14 cellular contexts compared by ENCODE assay signal in the genomic region with DNA sequence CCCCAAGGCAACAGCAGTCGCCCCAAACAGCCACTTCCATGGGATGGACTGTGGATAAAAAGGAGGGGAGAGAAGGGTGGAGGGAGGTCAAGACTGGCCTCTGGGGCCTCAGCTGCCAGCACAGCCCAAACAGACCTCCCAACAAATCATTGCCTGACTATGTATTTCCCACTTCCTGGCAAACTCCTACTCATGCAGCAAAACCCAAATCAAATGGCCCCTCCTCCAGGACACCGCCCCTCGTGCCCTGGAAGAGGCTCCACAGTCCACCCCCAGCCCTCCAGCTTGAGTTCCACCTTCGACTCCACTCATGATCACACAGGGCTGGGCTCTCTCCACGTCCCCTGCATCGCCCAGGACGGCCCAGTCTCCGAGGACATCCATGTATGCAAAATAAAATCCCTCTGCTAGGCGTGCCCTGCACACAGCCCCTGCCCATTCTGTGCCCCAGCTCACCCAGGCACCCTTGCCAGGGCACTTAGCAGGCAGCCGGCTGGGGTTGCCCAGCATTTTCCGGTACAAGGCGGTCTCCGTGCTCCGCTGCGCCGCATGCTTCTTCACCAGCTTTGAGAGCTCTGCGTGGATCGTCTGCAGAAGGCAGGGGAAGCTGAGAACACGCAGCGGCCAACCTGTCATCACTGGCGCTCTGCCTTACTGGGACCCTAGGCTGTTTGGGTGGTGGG. TPM values are rescaled to one million over a fixed set of nuclear protein-coding genes. Genes with fewer than 3 reads are reported as not detected.
DNase-seq lines count a peak whose midpoint lies in the region; ATAC-seq, FAIRE-seq and TF ChIP-seq lines count a peak whose summit lies in the region.
"Had no signal": no experiment of that assay in that cellular context is flagged by ENCODE, and none has a peak within 500 bp of the region (broad histone marks: within the 10 kb centered on the region; RNA-seq: fewer than 3 reads in every experiment).

No MANE protein-coding gene starts in this region.

- H3K36me3 Mint-ChIP-seq in natural killer cell treated with Interleukin-12 subunit alpha and Interleukin-12 subunit beta and Interleukin-15 and Interleukin-18, amount 100 ng/mL, for 72 hours = no peaks in the 10 kb centered on the region
- H3K36me3 Mint-ChIP-seq in natural killer cell = no peaks in the 10 kb centered on the region

- no peak for ATAC-seq in natural killer cell treated with Interleukin-12 subunit alpha and Interleukin-12 subunit beta and Interleukin-15 and Interleukin-18, amount 100 ng/mL, for 72 hours
- no peak for ATAC-seq in natural killer cell
- ATAC-seq in Panc1 = peak; percentile 46; the same call in 1 of the 2 replicates
- no peak; the same call in 2 of the 3 replicates for ATAC-seq in K562
- ATAC-seq in HG02642 (IDR thresholded peaks at IDR 0.05; ENCODE audit: poor library complexity, unreplicated experiment) = no peak
- ATAC-seq: A549 had no signal

- TF ChIP-seq RAD21 in K562 (CRISPR knock-in tag; conservative IDR thresholded peaks at IDR 0.05 in 1 of 2, IDR thresholded peaks at IDR 0.05 in 1 of 2) = no peak

- H3K27me3 ChIP-seq in Panc1 (ENCODE audit: control insufficient read depth, insufficient read depth, low read length) (no peaks in the 10 kb centered on the region), K562 (ENCODE audit: control insufficient read depth in 2 of 2, insufficient read depth in 2 of 2, low read length in 2 of 2) (no peaks in the 10 kb centered on the region)
- H3K27me3 ChIP-seq: BE2C had no signal

- no peak overlapping the region for H3K4me2 ChIP-seq in K562 (ENCODE audit: insufficient read depth, low read length)
- H3K4me2 ChIP-seq: A549 had no signal

- no peaks in the 10 kb centered on the region for H3K4me1 ChIP-seq in Panc1 (ENCODE audit: control insufficient read depth, insufficient read depth, low read length)
- peaks cover 0 to 12% of the 10 kb centered on the region in 2 experiments; a peak in 2 of 5 replicates for H3K4me1 ChIP-seq in K562 (replicated peaks in 1 of 2; ENCODE audit: control insufficient read depth in 2 of 2, insufficient read depth in 2 of 2, low read length in 2 of 2)
- H3K4me1 ChIP-seq: A549, BE2C had no signal

- no peak for TF ChIP-seq EP300 in K562 (IDR thresholded peaks at IDR 0.05; ENCODE audit: low read length)

- in situ Hi-C loops in Panc1 (cut with HindIII; ENCODE audit: low pct_unique_long_range_greater_than_20kb, low sequenced_read_pairs) (no loop called here), K562 (cut with MboI) (no loop called here)

- DNase-seq in natural killer cell treated with Interleukin-12 subunit alpha and Interleukin-12 subunit beta and Interleukin-15 and Interleukin-18, amount 100 ng/mL, for 72 hours (ENCODE audit: low spot score) = peak; percentile 54
- DNase-seq in natural killer cell (no peak), Panc1 (ENCODE audit: low read depth, low spot score) (no peak), K562 (ENCODE audit: extremely low read depth in 1 of 4, low spot score in 3 of 4) (peak in 2 of 4 experiments; percentile 3 to 4), NCI-H2029 treated with DMSO at 0.1 percent for 48 hours (lab: John Stamatoyannopoulos, UW) (no peak), T-helper 9 cell (no peak)
- DNase-seq: BE2C; CD4-positive, alpha-beta memory T cell; HCEC 1CT had no signal

- H3K9me3 ChIP-seq in Panc1 (ENCODE audit: control insufficient read depth, insufficient read depth, low read depth, low read length) (no peaks in the 10 kb centered on the region), K562 (replicated peaks; ENCODE audit: control insufficient read depth, insufficient read depth, low read depth, low read length) (no peaks in the 10 kb centered on the region)
- H3K9me3 ChIP-seq: A549, BE2C had no signal

- H3K4me3 ChIP-seq in Panc1 (ENCODE audit: low read depth in 2 of 2, low read length in 2 of 2) (no peak overlapping the region), K562 (no peak overlapping the region)
- H3K4me3 ChIP-seq: A549 had no signal

- H3K9me3 Mint-ChIP-seq in natural killer cell treated with Interleukin-12 subunit alpha and Interleukin-12 subunit beta and Interleukin-15 and Interleukin-18, amount 100 ng/mL, for 72 hours = no peaks in the 10 kb centered on the region
- H3K9me3 Mint-ChIP-seq in natural killer cell = no peaks in the 10 kb centered on the region

- H2AFZ ChIP-seq in K562 (ENCODE audit: low read depth, low read length) = no peak overlapping the region

- CTCF ChIA-PET in Panc1 (lab: Charles Lee) (no interaction called here), K562 (lab: Yijun Ruan, JAX; ENCODE audit: low intra/inter-chr PET ratio) (no interaction called here)

- no peak overlapping the region; a peak in 1 of 4 replicates for H3K9ac ChIP-seq in K562 (ENCODE audit: insufficient read depth in 1 of 2, low read depth in 2 of 2, low read length in 2 of 2)

- POLR2A ChIA-PET in Panc1 (lab: Charles Lee) (no interaction called here), K562 (lab: Yijun Ruan, JAX) (interaction anchor here (0.6 to 1.5 kb wide), 3 partner anchors 10 to 240 kb away, joined by 3 to 8 read pairs (median 3); no protein-coding TSS in a partner anchor)

- 92% methylated on average over 20 of the region's 21 CpGs for WGBS in K562 (ENCODE audit: insufficient coverage, low coverage, missing lambda C conversion rate)

- H4K20me1 ChIP-seq in K562 (replicated peaks; ENCODE audit: control insufficient read depth, insufficient read depth, low read length) = no peaks in the 10 kb centered on the region

- TF ChIP-seq CTCF in natural killer cell (IDR thresholded peaks at IDR 0.05) (no peak), Panc1 (IDR thresholded peaks at IDR 0.05) (no peak), K562 (IDR thresholded peaks at IDR 0.05 in 2 of 3, conservative IDR thresholded peaks at IDR 0.05 in 1 of 3; ENCODE audit: insufficient read depth in 2 of 3, low read depth in 1 of 3, low read length in 3 of 3) (no peak)

- H3K4me1 Mint-ChIP-seq in natural killer cell treated with Interleukin-12 subunit alpha and Interleukin-12 subunit beta and Interleukin-15 and Interleukin-18, amount 100 ng/mL, for 72 hours (ENCODE audit: low read depth in 2 of 2) = peaks cover 0 to 6% of the 10 kb centered on the region in 2 donors
- peaks cover 0 to 5% of the 10 kb centered on the region in 2 donors for H3K4me1 Mint-ChIP-seq in natural killer cell

- no peak overlapping the region for H3K4me3 Mint-ChIP-seq in natural killer cell treated with Interleukin-12 subunit alpha and Interleukin-12 subunit beta and Interleukin-15 and Interleukin-18, amount 100 ng/mL, for 72 hours
- H3K4me3 Mint-ChIP-seq in natural killer cell = no peak overlapping the region
- H3K4me3 Mint-ChIP-seq: CD4-positive, alpha-beta memory T cell had no signal

- no peak overlapping the region for H3K27ac ChIP-seq in Panc1 (ENCODE audit: low read length)
- H3K27ac ChIP-seq in K562 (ENCODE audit: extremely low read depth, low read depth, low read length) = no peak overlapping the region
- H3K27ac ChIP-seq: A549, C4-2B, HL-60 had no signal

- TF ChIP-seq POLR2A in K562 (conservative IDR thresholded peaks at IDR 0.05) = no peak

- H3K9me1 ChIP-seq in K562 (ENCODE audit: control insufficient read depth, insufficient read depth, low read length) = no peaks in the 10 kb centered on the region

- FAIRE-seq in K562 (lab: Jason Lieb, UNC) = no peak
- FAIRE-seq: A549, H1 had no signal

- H3K79me2 ChIP-seq in K562 (ENCODE audit: control insufficient read depth, insufficient read depth, low read length) = no peaks in the 10 kb centered on the region

- no TSS peak for BruUV-seq in Panc1 (replicated peaks; lab: Mats Ljungman, UMichigan)
- no TSS peak for BruUV-seq in K562 (replicated peaks; lab: Mats Ljungman, UMichigan)

- no peaks in the 10 kb centered on the region for H3K36me3 ChIP-seq in Panc1 (ENCODE audit: control insufficient read depth, insufficient read depth, low read length)
- peaks cover 43% of the 10 kb centered on the region; the same call in 2 of the 3 replicates for H3K36me3 ChIP-seq in K562 (ENCODE audit: control insufficient read depth, insufficient read depth, low read length)

- H3K27me3 Mint-ChIP-seq in natural killer cell treated with Interleukin-12 subunit alpha and Interleukin-12 subunit beta and Interleukin-15 and Interleukin-18, amount 100 ng/mL, for 72 hours = no peaks in the 10 kb centered on the region
- no peaks in the 10 kb centered on the region for H3K27me3 Mint-ChIP-seq in natural killer cell (ENCODE audit: low read depth in 2 of 2)
- H3K27me3 Mint-ChIP-seq: CD4-positive, alpha-beta memory T cell had no signal

- no peak overlapping the region for H3K27ac Mint-ChIP-seq in natural killer cell treated with Interleukin-12 subunit alpha and Interleukin-12 subunit beta and Interleukin-15 and Interleukin-18, amount 100 ng/mL, for 72 hours
- H3K27ac Mint-ChIP-seq in natural killer cell = peak overlapping the region in 1 of 2 donors; percentile 66
- H3K27ac Mint-ChIP-seq: CD4-positive, alpha-beta memory T cell had no signal

- intact Hi-C loops in natural killer cell (cut with micrococcal nuclease) = no loop called here
- intact Hi-C loops in Panc1 (cut with micrococcal nuclease; ENCODE audit: unreplicated experiment) = no loop called here
- intact Hi-C loops in K562 (cut with micrococcal nuclease) = no loop called here

RNA-seq across cellular contexts. Expression of a gene that starts 10.5 kb away (rescaled TPM):
- total RNA-seq in natural killer cell treated with Interleukin-12 subunit alpha and Interleukin-12 subunit beta and Interleukin-15 and Interleukin-18, amount 100 ng/mL, for 72 hours = 10 to 100 TPM; 52.3 to 75.2 TPM
- total RNA-seq in natural killer cell (10 to 100 TPM; 61.1 to 64.3 (median 63.8) TPM), Panc1 (2021; ENCODE audit: unreplicated experiment) (18.6 TPM), K562 (2014; rRNA removed) (12.9 and 16.3 TPM in 2 replicates), K562 (2014; rRNA removed; fragmentation: Illumina TruSeq; extraction: Trizol) (2.8 and 3.2 TPM in 2 replicates), K562 (2015; rRNA removed; fragmentation: Illumina TruSeq; extraction: Trizol) (5.4 and 6.0 TPM in 2 replicates), K562 (2021) (22.1 and 22.5 TPM in 2 replicates)
- polyA plus RNA-seq in Panc1 (2012; ENCODE audit: insufficient read length) = 15.9 TPM
- total RNA-seq in K562 (2011; cell fraction: chromatin; rRNA removed; ENCODE audit: low replicate concordance) = 26.9 and 68.3 TPM in 2 replicates
- total RNA-seq in K562 (2011; cell fraction: nucleolus; rRNA removed) = 36.6 and 44.4 TPM in 2 replicates
- total RNA-seq in K562 (2011; cell fraction: nucleoplasm; rRNA removed) = 26.0 and 26.8 TPM in 2 replicates
- polyA plus RNA-seq in K562 (2011; rRNA removed) (4.0 and 9.2 TPM in 2 replicates), K562 (2014; fragmentation: Illumina TruSeq; extraction: Trizol) (4.1 and 9.6 TPM in 2 replicates), K562 (2014; fragmentation: Nextera tagmentation; extraction: Ambion mirVana) (under 1 TPM; 0.24 to 0.45 TPM), K562 (2014; rRNA removed) (9.0 and 13.2 TPM in 2 replicates)
- 4.9 and 11.1 TPM in 2 replicates for polyA plus RNA-seq in K562 (2011; cell fraction: cytosol; rRNA removed)
- 14.6 and 22.8 TPM in 2 replicates for polyA plus RNA-seq in K562 (2011; cell fraction: nucleus; rRNA removed)
- polyA plus RNA-seq in K562 (2012) = 12.3 and 14.0 TPM in 2 replicates
- 2.8 and 4.1 TPM in 2 replicates for polyA minus RNA-seq in K562 (2011; rRNA and poly(A)+ RNA removed)
- 7.6 and 14.9 TPM in 2 replicates for polyA minus RNA-seq in K562 (2011; cell fraction: cytosol; rRNA and poly(A)+ RNA removed)
- polyA minus RNA-seq in K562 (2011; cell fraction: nucleus; rRNA and poly(A)+ RNA removed) = 7.0 and 10.7 TPM in 2 replicates

RNA-seq across cellular contexts. Expression of a gene that starts 11.0 kb away (rescaled TPM):
- total RNA-seq in natural killer cell treated with Interleukin-12 subunit alpha and Interleukin-12 subunit beta and Interleukin-15 and Interleukin-18, amount 100 ng/mL, for 72 hours = 100 to 1,000 TPM; 199 to 208 TPM
- total RNA-seq in natural killer cell = 100 to 1,000 TPM; 149 to 179 (median 162) TPM
- total RNA-seq in Panc1 (2021; ENCODE audit: unreplicated experiment) = 182 TPM
- 479 TPM for polyA plus RNA-seq in Panc1 (2012; ENCODE audit: insufficient read length)
- 26.1 and 86.1 TPM in 2 replicates for total RNA-seq in K562 (2011; cell fraction: chromatin; rRNA removed; ENCODE audit: low replicate concordance)
- total RNA-seq in K562 (2011; cell fraction: nucleolus; rRNA removed) = 93.6 and 114 TPM in 2 replicates
- 59.8 and 63.9 TPM in 2 replicates for total RNA-seq in K562 (2011; cell fraction: nucleoplasm; rRNA removed)
- 234 and 260 TPM in 2 replicates for total RNA-seq in K562 (2014; rRNA removed)
- total RNA-seq in K562 (2014; rRNA removed; fragmentation: Illumina TruSeq; extraction: Trizol) = 16.0 and 21.8 TPM in 2 replicates
- total RNA-seq in K562 (2015; rRNA removed; fragmentation: Illumina TruSeq; extraction: Trizol) = 104 and 106 TPM in 2 replicates
- total RNA-seq in K562 (2021) = 228 and 236 TPM in 2 replicates
- polyA plus RNA-seq in K562 (2011; rRNA removed) = 116 and 176 TPM in 2 replicates
- polyA plus RNA-seq in K562 (2011; cell fraction: cytosol; rRNA removed) = 199 and 396 TPM in 2 replicates
- polyA plus RNA-seq in K562 (2011; cell fraction: nucleus; rRNA removed) = 128 and 178 TPM in 2 replicates
- polyA plus RNA-seq in K562 (2012) = 173 and 302 TPM in 2 replicates
- polyA plus RNA-seq in K562 (2014; fragmentation: Illumina TruSeq; extraction: Trizol) = 62.5 and 201 TPM in 2 replicates
- polyA plus RNA-seq in K562 (2014; fragmentation: Nextera tagmentation; extraction: Ambion mirVana) = 1 to 10 TPM in 1 of 2 experiments, under 1 TPM in 1; 0.46 to 1.0 TPM
- 168 and 203 TPM in 2 replicates for polyA plus RNA-seq in K562 (2014; rRNA removed)
- polyA minus RNA-seq in K562 (2011; rRNA and poly(A)+ RNA removed) = 28.0 and 49.7 TPM in 2 replicates
- 138 and 159 TPM in 2 replicates for polyA minus RNA-seq in K562 (2011; cell fraction: cytosol; rRNA and poly(A)+ RNA removed)
- 35.5 and 49.0 TPM in 2 replicates for polyA minus RNA-seq in K562 (2011; cell fraction: nucleus; rRNA and poly(A)+ RNA removed)

RNA-seq across cellular contexts. Expression of a gene that starts 25.3 kb away (rescaled TPM):
- 100 to 1,000 TPM; 105 to 144 TPM for total RNA-seq in natural killer cell treated with Interleukin-12 subunit alpha and Interleukin-12 subunit beta and Interleukin-15 and Interleukin-18, amount 100 ng/mL, for 72 hours
- total RNA-seq in natural killer cell (10 to 100 TPM; 83.2 to 88.8 (median 86.9) TPM), Panc1 (2021; ENCODE audit: unreplicated experiment) (106 TPM), K562 (2014; rRNA removed) (133 and 147 TPM in 2 replicates), K562 (2014; rRNA removed; fragmentation: Illumina TruSeq; extraction: Trizol) (48.7 and 66.2 TPM in 2 replicates), K562 (2015; rRNA removed; fragmentation: Illumina TruSeq; extraction: Trizol) (80.5 and 83.3 TPM in 2 replicates), K562 (2021) (114 and 118 TPM in 2 replicates)
- 143 TPM for polyA plus RNA-seq in Panc1 (2012; ENCODE audit: insufficient read length)
- 91.9 and 173 TPM in 2 replicates for total RNA-seq in K562 (2011; cell fraction: chromatin; rRNA removed; ENCODE audit: low replicate concordance)
- 110 and 120 TPM in 2 replicates for total RNA-seq in K562 (2011; cell fraction: nucleolus; rRNA removed)
- 109 and 127 TPM in 2 replicates for total RNA-seq in K562 (2011; cell fraction: nucleoplasm; rRNA removed)
- polyA plus RNA-seq in K562 (2011; rRNA removed) (159 and 217 TPM in 2 replicates), K562 (2014; fragmentation: Illumina TruSeq; extraction: Trizol) (191 and 210 TPM in 2 replicates), K562 (2014; fragmentation: Nextera tagmentation; extraction: Ambion mirVana) (10 to 100 TPM; 21.9 to 41.3 TPM), K562 (2014; rRNA removed) (153 and 177 TPM in 2 replicates)
- 242 and 309 TPM in 2 replicates for polyA plus RNA-seq in K562 (2011; cell fraction: cytosol; rRNA removed)
- polyA plus RNA-seq in K562 (2011; cell fraction: nucleus; rRNA removed) = 149 and 198 TPM in 2 replicates
- 146 and 182 TPM in 2 replicates for polyA plus RNA-seq in K562 (2012)
- 64.2 and 93.8 TPM in 2 replicates for polyA minus RNA-seq in K562 (2011; rRNA and poly(A)+ RNA removed)
- polyA minus RNA-seq in K562 (2011; cell fraction: cytosol; rRNA and poly(A)+ RNA removed) = 88.9 and 91.1 TPM in 2 replicates
- polyA minus RNA-seq in K562 (2011; cell fraction: nucleus; rRNA and poly(A)+ RNA removed) = 27.5 and 34.8 TPM in 2 replicates

RNA-seq across cellular contexts. Expression of a gene that starts 39.3 kb away (rescaled TPM):
- 1,000 to 10,000 TPM; 1,148 to 1,390 TPM for total RNA-seq in natural killer cell treated with Interleukin-12 subunit alpha and Interleukin-12 subunit beta and Interleukin-15 and Interleukin-18, amount 100 ng/mL, for 72 hours
- 1,000 to 10,000 TPM; 1,016 to 1,271 (median 1,271) TPM for total RNA-seq in natural killer cell
- 907 TPM for total RNA-seq in Panc1 (2021; ENCODE audit: unreplicated experiment)
- 1,116 TPM for polyA plus RNA-seq in Panc1 (2012; ENCODE audit: insufficient read length)
- 157 and 351 TPM in 2 replicates for total RNA-seq in K562 (2011; cell fraction: chromatin; rRNA removed; ENCODE audit: low replicate concordance)
- total RNA-seq in K562 (2011; cell fraction: nucleolus; rRNA removed) = 427 and 474 TPM in 2 replicates
- total RNA-seq in K562 (2011; cell fraction: nucleoplasm; rRNA removed) = 616 and 1,019 TPM in 2 replicates
- 1,110 and 1,524 TPM in 2 replicates for total RNA-seq in K562 (2014; rRNA removed)
- total RNA-seq in K562 (2014; rRNA removed; fragmentation: Illumina TruSeq; extraction: Trizol) = 1,512 and 1,662 TPM in 2 replicates
- total RNA-seq in K562 (2015; rRNA removed; fragmentation: Illumina TruSeq; extraction: Trizol) = 1,433 and 1,470 TPM in 2 replicates
- 2,028 and 2,215 TPM in 2 replicates for total RNA-seq in K562 (2021)
- 1,733 and 2,197 TPM in 2 replicates for polyA plus RNA-seq in K562 (2011; rRNA removed)
- 4,493 and 4,718 TPM in 2 replicates for polyA plus RNA-seq in K562 (2011; cell fraction: cytosol; rRNA removed)
- 1,163 and 1,235 TPM in 2 replicates for polyA plus RNA-seq in K562 (2011; cell fraction: nucleus; rRNA removed)
- 2,878 and 4,513 TPM in 2 replicates for polyA plus RNA-seq in K562 (2012)
- polyA plus RNA-seq in K562 (2014; fragmentation: Illumina TruSeq; extraction: Trizol) = 2,671 and 2,751 TPM in 2 replicates
- polyA plus RNA-seq in K562 (2014; fragmentation: Nextera tagmentation; extraction: Ambion mirVana) = 1,000 to 10,000 TPM; 2,213 to 2,563 TPM
- 1,690 and 2,247 TPM in 2 replicates for polyA plus RNA-seq in K562 (2014; rRNA removed)
- polyA minus RNA-seq in K562 (2011; rRNA and poly(A)+ RNA removed) = 1,555 and 1,880 TPM in 2 replicates
- 757 and 815 TPM in 2 replicates for polyA minus RNA-seq in K562 (2011; cell fraction: cytosol; rRNA and poly(A)+ RNA removed)
- polyA minus RNA-seq in K562 (2011; cell fraction: nucleus; rRNA and poly(A)+ RNA removed) = 165 and 281 TPM in 2 replicates

RNA-seq across cellular contexts. Expression of a gene that starts 56.2 kb away (rescaled TPM):
- 100 to 1,000 TPM in 1 of 2 donors, 10 to 100 TPM in 1; 81.5 to 104 TPM for total RNA-seq in natural killer cell treated with Interleukin-12 subunit alpha and Interleukin-12 subunit beta and Interleukin-15 and Interleukin-18, amount 100 ng/mL, for 72 hours
- total RNA-seq in natural killer cell (10 to 100 TPM; 80.6 to 86.9 (median 85.3) TPM), Panc1 (2021; ENCODE audit: unreplicated experiment) (32.0 TPM), K562 (2014; rRNA removed) (118 and 136 TPM in 2 replicates), K562 (2014; rRNA removed; fragmentation: Illumina TruSeq; extraction: Trizol) (4.8 and 7.2 TPM in 2 replicates), K562 (2015; rRNA removed; fragmentation: Illumina TruSeq; extraction: Trizol) (17.4 and 17.7 TPM in 2 replicates), K562 (2021) (78.5 and 87.0 TPM in 2 replicates)
- polyA plus RNA-seq in Panc1 (2012; ENCODE audit: insufficient read length) = 45.7 TPM
- total RNA-seq in K562 (2011; cell fraction: chromatin; rRNA removed; ENCODE audit: low replicate concordance) = 18.7 and 60.0 TPM in 2 replicates
- total RNA-seq in K562 (2011; cell fraction: nucleolus; rRNA removed) = 56.3 and 62.2 TPM in 2 replicates
- 43.5 and 57.0 TPM in 2 replicates for total RNA-seq in K562 (2011; cell fraction: nucleoplasm; rRNA removed)
- polyA plus RNA-seq in K562 (2011; rRNA removed) (13.8 and 19.2 TPM in 2 replicates), K562 (2014; fragmentation: Illumina TruSeq; extraction: Trizol) (5.7 and 8.4 TPM in 2 replicates), K562 (2014; fragmentation: Nextera tagmentation; extraction: Ambion mirVana) (1 to 10 TPM; 1.9 to 4.7 TPM), K562 (2014; rRNA removed) (102 and 115 TPM in 2 replicates)
- polyA plus RNA-seq in K562 (2011; cell fraction: cytosol; rRNA removed) = 34.7 and 78.2 TPM in 2 replicates
- polyA plus RNA-seq in K562 (2011; cell fraction: nucleus; rRNA removed) = 180 and 217 TPM in 2 replicates
- 58.6 and 65.4 TPM in 2 replicates for polyA plus RNA-seq in K562 (2012)
- 1.2 and 1.4 TPM in 2 replicates for polyA minus RNA-seq in K562 (2011; rRNA and poly(A)+ RNA removed)
- polyA minus RNA-seq in K562 (2011; cell fraction: cytosol; rRNA and poly(A)+ RNA removed) = 11.4 and 17.5 TPM in 2 replicates
- 9.3 and 9.8 TPM in 2 replicates for polyA minus RNA-seq in K562 (2011; cell fraction: nucleus; rRNA and poly(A)+ RNA removed)
